ENCODE assay signal across 17 cellular contexts in genomic region chr5:94562327-94562971, GRCh38. TPM values are rescaled to one million over a fixed set of nuclear protein-coding genes. Genes with fewer than 3 reads are reported as not detected.
DNase-seq lines count a peak whose midpoint lies in the region; ATAC-seq, FAIRE-seq and TF ChIP-seq lines count a peak whose summit lies in the region.
"Had no signal": no experiment of that assay in that cellular context is flagged by ENCODE, and none has a peak within 500 bp of the region (broad histone marks: within the 10 kb centered on the region; RNA-seq: fewer than 3 reads in every experiment).

No MANE protein-coding gene starts in this region.

- TF ChIP-seq CTCF in RWPE2 (IDR thresholded peaks at IDR 0.05; ENCODE audit: poor library complexity, severe bottlenecking) (no peak), kidney epithelial cell (IDR thresholded peaks at IDR 0.05; ENCODE audit: insufficient read depth, low read length, poor library complexity, severe bottlenecking) (no peak)

- H3K27me3 ChIP-seq in RWPE2 (ENCODE audit: insufficient read depth, poor library complexity, severe bottlenecking) = no peaks in the 10 kb centered on the region
- H3K27me3 ChIP-seq in kidney epithelial cell (ENCODE audit: control insufficient read depth, insufficient read depth, low read length) = no peaks in the 10 kb centered on the region

- DNase-seq in ELR (ENCODE audit: low read depth) (peak; percentile 20), NCI-H1930 (lab: John Stamatoyannopoulos, UW) (peak; percentile 1 to 3), RWPE2 (ENCODE audit: low spot score) (no peak), kidney epithelial cell (ENCODE audit: low read depth) (peak; percentile 2), OCI-M2 (lab: John Stamatoyannopoulos, UW; ENCODE audit: unreplicated experiment) (no peak), RCC 7860 (ENCODE audit: low spot score) (no peak)
- DNase-seq in activated CD4-positive, CD25-positive, alpha-beta regulatory T cell (lab: John Stamatoyannopoulos, UW) = no peak
- DNase-seq: activated CD4-positive, alpha-beta T cell treated with anti-CD3 and anti-CD28 coated beads, Interleukin-2, amount 10 ng/mL, durations not matched to agents 24 days and 14 days; activated naive CD4-positive, alpha-beta T cell treated with anti-CD3 and anti-CD28 coated beads, Interleukin-2, amount 50 U/mL, for 16 hours; Calu3; dermis blood vessel endothelial cell; immature natural killer cell; IMR-90; NCI-H2171 treated with DMSO at 0.1 percent for 48 hours had no signal

- H3K36me3 ChIP-seq in RWPE2 (ENCODE audit: low read depth) (no peaks in the 10 kb centered on the region), kidney epithelial cell (ENCODE audit: control insufficient read depth, insufficient read depth, low read length) (no peaks in the 10 kb centered on the region)

- no peaks in the 10 kb centered on the region for H3K9me3 ChIP-seq in RWPE2 (ENCODE audit: severe bottlenecking)

- 0 out of 3 replicates have a peak, but pooled peaks have one; percentile 33 for ATAC-seq in RWPE2 (ENCODE audit: low read depth)

- no peak overlapping the region for H3K27ac ChIP-seq in RWPE2 (ENCODE audit: poor library complexity, severe bottlenecking)
- H3K27ac ChIP-seq: SK-N-MC had no signal

- H3K4me3 ChIP-seq in RWPE2 (ENCODE audit: severe bottlenecking) = no peak overlapping the region
- no peak overlapping the region for H3K4me3 ChIP-seq in kidney epithelial cell (ENCODE audit: low read depth, low read length)
- H3K4me3 ChIP-seq: lung, SK-N-MC, smooth muscle cell had no signal

- no peak for FAIRE-seq in RCC 7860 (lab: Jason Lieb, UNC)

- H3K4me1 ChIP-seq in RWPE2 (ENCODE audit: insufficient read depth, poor library complexity, severe bottlenecking) = no peaks in the 10 kb centered on the region

RNA-seq across cellular contexts. Expression of gene KIAA0825, which starts 56.0 kb away (rescaled TPM):
- total RNA-seq in kidney epithelial cell = 2.7 and 3.2 TPM in 2 replicates

RNA-seq across cellular contexts. Expression of gene SLF1, which starts 56.0 kb away (rescaled TPM):
- total RNA-seq in kidney epithelial cell = 2.7 and 6.3 TPM in 2 replicates

Comparison
In these comparisons a context has a peak if more than half of its experiments do, and no peak if none do; other contexts are left out.
1. DNase-seq: peak in ELR (single experiment), NCI-H1930 (2 of 2) and kidney epithelial cell (single experiment); none in RWPE2 (single experiment), OCI-M2 (single experiment), activated CD4-positive, CD25-positive, alpha-beta regulatory T cell (0 of 4) and RCC 7860 (single experiment).